ENCODE assay signal across 1 cellular context in the genomic region with DNA sequence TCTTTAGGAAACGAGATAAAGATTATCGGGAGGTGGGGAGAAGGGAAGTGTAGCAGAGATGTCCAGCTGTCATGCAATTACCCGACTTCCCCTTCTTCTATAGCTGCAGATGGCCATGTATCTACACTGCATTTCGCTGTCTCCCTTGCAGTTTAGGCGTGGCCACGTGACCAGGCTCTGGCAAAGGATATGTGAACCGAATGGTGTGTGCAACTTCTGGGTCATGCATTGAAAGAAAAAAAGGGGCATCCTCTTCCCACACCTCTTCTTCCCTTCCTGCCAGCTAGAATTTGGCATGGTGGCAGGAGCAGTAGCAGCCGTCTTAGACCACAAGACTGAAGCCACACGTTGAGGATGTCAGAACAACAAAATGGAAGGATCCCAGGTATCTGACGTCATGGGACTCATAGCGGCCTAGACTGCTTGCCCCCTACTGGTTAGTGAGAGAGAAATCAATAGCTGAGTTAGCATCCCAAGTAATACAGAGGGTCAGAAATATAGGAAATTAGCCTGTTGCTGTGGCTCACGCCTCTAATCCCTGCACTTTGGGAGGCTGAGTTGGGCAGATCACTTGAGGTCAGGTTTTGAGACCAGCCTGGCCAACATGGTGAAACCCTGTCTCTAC.
A peak's percentile ranks its signal among the peaks of the same experiment; 100 is the strongest.
TF ChIP-seq lines count a peak whose summit lies in the region.

No MANE protein-coding gene starts in this region.

TF ChIP-seq in endothelial cell of umbilical vein, 7 proteins besides CTCF, POLR2A, EP300 and RAD21:
- no peak for TF ChIP-seq MYC (IDR thresholded peaks at IDR 0.05; ENCODE audit: low read depth, low read length)
- peak; percentile 92 for TF ChIP-seq GATA2 (IDR thresholded peaks at IDR 0.05; ENCODE audit: insufficient read depth, insufficient read length, low read depth, low read length)
- no peak for TF ChIP-seq EZH2 (IDR thresholded peaks at IDR 0.05; ENCODE audit: borderline replicate concordance, low read depth, low read length, severe bottlenecking)
- no peak for TF ChIP-seq JUN (IDR thresholded peaks at IDR 0.05; ENCODE audit: borderline replicate concordance, insufficient read depth, insufficient read length, low read depth)
- no peak for TF ChIP-seq POLR2AphosphoS5 (IDR thresholded peaks at IDR 0.05; ENCODE audit: insufficient read depth, low read depth, low read length)
- no peak for TF ChIP-seq FOS (IDR thresholded peaks at IDR 0.05; ENCODE audit: borderline replicate concordance, insufficient read depth, low read length)
- peak; percentile 56 for TF ChIP-seq MAX (IDR thresholded peaks at IDR 0.05; ENCODE audit: insufficient read depth, insufficient read length)
TF ChIP-seq in endothelial cell of umbilical vein: peak in this region for 2.
